Comparison of ENCODE assay signal across 27 cellular contexts in the genomic region with DNA sequence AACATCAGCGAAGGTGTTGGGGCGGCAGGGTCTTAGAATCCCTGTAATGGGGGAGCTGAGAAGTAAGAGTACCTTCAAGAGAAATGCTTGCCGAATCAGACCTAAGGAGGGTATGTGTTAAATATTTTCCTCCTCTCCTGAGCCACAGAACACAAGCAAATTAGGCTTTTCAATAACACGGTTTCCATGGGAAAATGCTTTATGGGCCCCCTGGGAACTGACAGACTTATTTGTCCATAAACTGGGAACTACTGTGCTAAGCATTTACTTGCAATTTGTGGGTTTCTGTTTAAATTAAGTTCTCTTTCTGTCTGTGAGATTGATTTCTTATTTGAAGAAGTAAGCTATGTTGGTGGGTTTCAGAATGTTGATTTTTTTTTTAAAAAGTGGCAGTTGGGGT. TPM values are rescaled to one million over a fixed set of nuclear protein-coding genes. Genes with fewer than 3 reads are reported as not detected.
DNase-seq lines count a peak whose midpoint lies in the region; ATAC-seq and TF ChIP-seq lines count a peak whose summit lies in the region.
"Had no signal": no experiment of that assay in that cellular context is flagged by ENCODE, and none has a peak within 500 bp of the region (broad histone marks: within the 10 kb centered on the region; RNA-seq: fewer than 3 reads in every experiment).

No MANE protein-coding gene starts in this region.

- H3K4me3 Mint-ChIP-seq in GM23338 = no peak overlapping the region
- H3K4me3 Mint-ChIP-seq: natural killer cell had no signal

- H2BK5ac ChIP-seq in mesenchymal stem cell (ENCODE audit: low read depth, low read length, poor library complexity, severe bottlenecking) = no peak overlapping the region

- POLR2A ChIA-PET in A673 (lab: Charles Lee; ENCODE audit: low non-redundant PET) = no interaction called here

- CTCF ChIA-PET in A673 (lab: Charles Lee) = no interaction called here

- H3K27ac ChIP-seq in A673 (ENCODE audit: low read depth, low read length, poor library complexity, severe bottlenecking) (peak overlapping the region; percentile 55), GM23338 (ENCODE audit: low read depth) (peak overlapping the region; percentile 87; the same call in 1 of the 2 replicates), OCI-LY1 (ENCODE audit: low read depth, low read length, poor library complexity, severe bottlenecking) (no peak overlapping the region), mesenchymal stem cell (ENCODE audit: low read length, poor library complexity, severe bottlenecking) (no peak overlapping the region)
- H3K27ac ChIP-seq: ovary, skin epidermis, upper lobe of left lung had no signal

- H3K4me3 ChIP-seq in A673 (ENCODE audit: low read depth, low read length, poor library complexity, severe bottlenecking) (no peak overlapping the region), GM23338 (no peak overlapping the region), OCI-LY1 (ENCODE audit: low read depth, low read length, poor library complexity, severe bottlenecking) (no peak overlapping the region), mesenchymal stem cell (ENCODE audit: insufficient read depth in 1 of 2, low read depth in 1 of 2, low read length in 2 of 2) (no peak overlapping the region)
- H3K4me3 ChIP-seq: BLaER1 treated with 17β-estradiol and CSF1 and Interleukin-3, amounts not matched to agents 10 nM and 100 nM; ovary; skin epidermis; upper lobe of left lung had no signal

- no peak overlapping the region; the same call in 1 of the 2 replicates for H3K4me2 ChIP-seq in GM23338
- peak overlapping the region; percentile 2; the same call in 1 of the 2 replicates for H3K4me2 ChIP-seq in OCI-LY1 (ENCODE audit: low read length)
- H3K4me2 ChIP-seq in mesenchymal stem cell (ENCODE audit: low read length, poor library complexity, severe bottlenecking) = no peak overlapping the region

- H3K4ac ChIP-seq in mesenchymal stem cell (ENCODE audit: low read depth in 1 of 2, low read length in 2 of 2) = peak overlapping the region in 1 of 2 experiments; percentile 49

- no TSS peak for BruUV-seq in A673 (replicated peaks; lab: Mats Ljungman, UMichigan)

- TF ChIP-seq CTCF in A673 (conservative IDR thresholded peaks at IDR 0.05; ENCODE audit: low read depth, low read length) = no peak
- TF ChIP-seq CTCF in GM23338 (conservative IDR thresholded peaks at IDR 0.05; ENCODE audit: low read depth in 2 of 2) = no peak
- no peak for TF ChIP-seq CTCF in OCI-LY1 (IDR thresholded peaks at IDR 0.05; ENCODE audit: low read length)

- H3F3A ChIP-seq in GM23338 (replicated peaks; ENCODE audit: low read depth) = no peaks in the 10 kb centered on the region
- 0 out of 2 replicates have a peak, but pooled peaks cover 3% of the 10 kb centered on the region for H3F3A ChIP-seq in OCI-LY1 (ENCODE audit: insufficient read depth, low read length)

- H3K14ac ChIP-seq in mesenchymal stem cell (ENCODE audit: low read length in 2 of 2) = no peak overlapping the region

- peaks cover 22% of the 10 kb centered on the region for H3K4me1 ChIP-seq in A673 (ENCODE audit: insufficient read depth, low read length, poor library complexity, severe bottlenecking)
- peaks cover 62% of the 10 kb centered on the region for H3K4me1 ChIP-seq in GM23338 (ENCODE audit: insufficient read depth)
- peaks cover 66% of the 10 kb centered on the region for H3K4me1 ChIP-seq in OCI-LY1 (ENCODE audit: insufficient read depth, low read length, severe bottlenecking)
- H3K4me1 ChIP-seq in mesenchymal stem cell (ENCODE audit: control insufficient read depth, insufficient read depth, low read depth, low read length) = peaks cover 7% of the 10 kb centered on the region

- H3K36me3 ChIP-seq in A673 (ENCODE audit: insufficient read depth, low read length, poor library complexity, severe bottlenecking) (peaks cover 31% of the 10 kb centered on the region), GM23338 (ENCODE audit: insufficient read depth) (no peaks in the 10 kb centered on the region), OCI-LY1 (ENCODE audit: insufficient read depth, low read length) (peaks cover 54% of the 10 kb centered on the region), mesenchymal stem cell (ENCODE audit: control insufficient read depth in 1 of 2, insufficient read depth in 2 of 2, low read depth in 1 of 2, low read length in 2 of 2) (peaks cover 16 to 35% of the 10 kb centered on the region in 2 experiments)
- H3K36me3 ChIP-seq: ovary had no signal

- DNase-seq in A673 (ENCODE audit: low spot score) (peak; percentile 70), GM23338 (ENCODE audit: low spot score) (no peak), mesenchymal stem cell (no peak), NCI-H2081 (lab: John Stamatoyannopoulos, UW) (no peak), NCI-H2196 (lab: John Stamatoyannopoulos, UW; ENCODE audit: unreplicated experiment) (no peak), DMS53 (lab: John Stamatoyannopoulos, UW) (no peak)
- DNase-seq: activated T-cell treated with anti-CD3 and anti-CD28 coated beads, Interleukin-2, amount 50 U/mL, for 1 hour; Calu3; left ventricle myocardium superior; natural killer cell; NCI-H1092 treated with DMSO at 0.1 percent for 48 hours; NCI-H187; NCI-H524 treated with DMSO at 0.1 percent for 48 hours; ovary; RPMI8226; T-helper 1 cell; upper lobe of left lung had no signal

- peak overlapping the region; percentile 64 for H4K8ac ChIP-seq in mesenchymal stem cell (ENCODE audit: low read length)

- H3K27me3 Mint-ChIP-seq in GM23338 (ENCODE audit: insufficient read depth, low read depth, poor library complexity) = peaks cover 6% of the 10 kb centered on the region

- H3K4me1 Mint-ChIP-seq in GM23338 = peaks cover 78% of the 10 kb centered on the region

- H4K20me1 ChIP-seq in GM23338 (replicated peaks; ENCODE audit: insufficient read depth) (peaks cover 50% of the 10 kb centered on the region), OCI-LY1 (ENCODE audit: insufficient read depth, low read length) (no peaks in the 10 kb centered on the region)

- peak overlapping the region in 1 of 2 experiments; percentile 8 for H3K18ac ChIP-seq in mesenchymal stem cell (ENCODE audit: low read depth in 1 of 2, low read length in 2 of 2)

- H2AK5ac ChIP-seq in mesenchymal stem cell (ENCODE audit: low read length, severe bottlenecking) = no peak overlapping the region

- no peak overlapping the region for H2BK12ac ChIP-seq in mesenchymal stem cell (ENCODE audit: low read length in 2 of 2)

- H3K27me3 ChIP-seq in A673 (replicated peaks; ENCODE audit: insufficient read depth, low read depth, low read length, poor library complexity) (no peaks in the 10 kb centered on the region), GM23338 (ENCODE audit: insufficient read depth) (no peaks in the 10 kb centered on the region), OCI-LY1 (ENCODE audit: insufficient read depth, low read length) (no peaks in the 10 kb centered on the region), mesenchymal stem cell (ENCODE audit: control insufficient read depth in 1 of 2, insufficient read depth in 1 of 2, low read length in 2 of 2) (no peaks in the 10 kb centered on the region)
- H3K27me3 ChIP-seq: BLaER1 treated with 17β-estradiol and CSF1 and Interleukin-3, amounts not matched to agents 10 nM and 100 nM; ovary; upper lobe of left lung had no signal

- intact Hi-C loops in A673 (cut with micrococcal nuclease; ENCODE audit: unreplicated experiment) = no loop called here

- no peaks in the 10 kb centered on the region for H3K9me2 ChIP-seq in GM23338 (ENCODE audit: insufficient read depth)
- H3K9me2 ChIP-seq in OCI-LY1 (ENCODE audit: low read depth, low read length) = no peaks in the 10 kb centered on the region

- H3K9ac ChIP-seq in OCI-LY1 (ENCODE audit: low read length) = no peak overlapping the region; the same call in 1 of the 2 replicates
- no peak overlapping the region for H3K9ac ChIP-seq in mesenchymal stem cell (ENCODE audit: low read length)

- peak overlapping the region; percentile 38 for H2BK120ac ChIP-seq in mesenchymal stem cell (ENCODE audit: low read depth, low read length)

- peak overlapping the region; percentile 79 for H3K27ac Mint-ChIP-seq in GM23338

- no peaks in the 10 kb centered on the region for H3K9me3 Mint-ChIP-seq in GM23338
- H3K9me3 Mint-ChIP-seq: natural killer cell had no signal

- H3K79me1 ChIP-seq in mesenchymal stem cell (replicated peaks; ENCODE audit: low read length, poor library complexity, severe bottlenecking) = peaks cover 9% of the 10 kb centered on the region

- 41% methylated on average over 2 of the region's 4 CpGs for WGBS in mesenchymal stem cell

- H3K79me2 ChIP-seq in GM23338 (replicated peaks; ENCODE audit: insufficient read depth) = peaks cover 97% of the 10 kb centered on the region
- peaks cover 95% of the 10 kb centered on the region for H3K79me2 ChIP-seq in OCI-LY1 (ENCODE audit: insufficient read depth, low read length)

- H3K36me3 Mint-ChIP-seq in GM23338 (ENCODE audit: low read depth) = peaks cover 28% of the 10 kb centered on the region
- H3K36me3 Mint-ChIP-seq: natural killer cell had no signal

- no peak overlapping the region for H3K23ac ChIP-seq in mesenchymal stem cell (ENCODE audit: low read length in 2 of 2)

- ATAC-seq in GM23338 = no peak
- ATAC-seq: left ventricle myocardium superior, natural killer cell had no signal

- no peak overlapping the region for H2AFZ ChIP-seq in GM23338
- no peak overlapping the region for H2AFZ ChIP-seq in OCI-LY1 (ENCODE audit: low read length)
- no peak overlapping the region for H2AFZ ChIP-seq in mesenchymal stem cell (ENCODE audit: low read depth, low read length)

- H2BK15ac ChIP-seq in mesenchymal stem cell (ENCODE audit: low read depth, poor library complexity, severe bottlenecking) = no peak overlapping the region

- H3K9me3 ChIP-seq in A673 (ENCODE audit: low read depth, low read length, poor library complexity, severe bottlenecking) = no peaks in the 10 kb centered on the region
- H3K9me3 ChIP-seq in OCI-LY1 (ENCODE audit: low read length) = no peaks in the 10 kb centered on the region
- no peaks in the 10 kb centered on the region for H3K9me3 ChIP-seq in mesenchymal stem cell (ENCODE audit: control insufficient read depth, low read length)
- H3K9me3 ChIP-seq: BLaER1 treated with 17β-estradiol and CSF1 and Interleukin-3, amounts not matched to agents 10 nM and 100 nM; ovary; upper lobe of left lung had no signal

- H4K91ac ChIP-seq in mesenchymal stem cell (ENCODE audit: low read length) = no peak overlapping the region

RNA-seq across cellular contexts. Expression of gene RBM17, which starts 7.0 kb away (rescaled TPM):
- total RNA-seq in A673 (2021) = 195 and 200 TPM in 2 replicates
- total RNA-seq in GM23338 (2014; rRNA removed; shearing (Covaris generic)) = 54.7 and 90.5 TPM in 2 replicates
- 257 and 281 TPM in 2 replicates for polyA plus RNA-seq in GM23338 (2016; fragmentation: Nextera tagmentation; extraction: Ambion mirVana)
- polyA plus RNA-seq in mesenchymal stem cell (2013, experiment 1 of 2) = 78.5 TPM
- 73.5 TPM for polyA plus RNA-seq in mesenchymal stem cell (2013, experiment 2 of 2)

RNA-seq across cellular contexts. Expression of gene IL2RA, which starts 33.6 kb away (rescaled TPM):
- not detected in 2 replicates for total RNA-seq in A673 (2021)
- total RNA-seq in GM23338 (2014; rRNA removed; shearing (Covaris generic)) = not detected in 2 replicates
- not detected in 2 replicates for polyA plus RNA-seq in GM23338 (2016; fragmentation: Nextera tagmentation; extraction: Ambion mirVana)
- not detected for polyA plus RNA-seq in mesenchymal stem cell (2013, experiment 1 of 2)
- polyA plus RNA-seq in mesenchymal stem cell (2013, experiment 2 of 2) = not detected
- total RNA-seq: Calu3, chondrocyte, Daoy, endothelial cell of umbilical vein, fibroblast of lung, renal cortical epithelial cell, SK-MEL-5 had no signal
- polyA plus RNA-seq: AG04450, endothelial cell of umbilical vein, fibroblast of lung had no signal

Comparison
In these comparisons a context has a peak if more than half of its experiments do, and no peak if none do; other contexts are left out.
1. H3K27ac ChIP-seq: peak in A673 (single experiment) and GM23338 (single experiment); none in OCI-LY1 (single experiment) and mesenchymal stem cell (single experiment).